ENCODE assay signal across 12 cellular contexts in genomic region chr5:124061663-124062062, GRCh38.
DNase-seq lines count a peak whose midpoint lies in the region; ATAC-seq and TF ChIP-seq lines count a peak whose summit lies in the region.
"Had no signal": no experiment of that assay in that cellular context is flagged by ENCODE, and none has a peak within 500 bp of the region (broad histone marks: within the 10 kb centered on the region; RNA-seq: fewer than 3 reads in every experiment).

No MANE protein-coding gene starts in this region.

- H3K4me1 ChIP-seq in ovary (ENCODE audit: insufficient read depth) = peaks cover 5% of the 10 kb centered on the region

- H3K4me1 Mint-ChIP-seq in CD14-positive monocyte = peaks cover 18% of the 10 kb centered on the region

- no peak for TF ChIP-seq POLR2A in ovary (IDR thresholded peaks at IDR 0.05)

- no peak overlapping the region for H3K4me3 Mint-ChIP-seq in CD14-positive monocyte
- H3K4me3 Mint-ChIP-seq: activated naive CD4-positive, alpha-beta T cell treated with anti-CD3 and anti-CD28 coated beads for 36 hours had no signal

- 44 to 72% (median 55%) methylated on average over 1 of the region's 1 CpG for WGBS in ovary, 3 donors

- no peak overlapping the region for H3K27ac ChIP-seq in ovary
- H3K27ac ChIP-seq: SK-N-MC had no signal

- H3K27me3 Mint-ChIP-seq in CD14-positive monocyte (ENCODE audit: low read depth in 3 of 3) = peaks cover 0 to 3% (median 2%) of the 10 kb centered on the region in 3 donors

- TF ChIP-seq CTCF in astrocyte of the cerebellum (IDR thresholded peaks at IDR 0.05; ENCODE audit: low read depth, low read length, missing control alignments) = no peak
- TF ChIP-seq CTCF in ovary (IDR thresholded peaks at IDR 0.05) = no peak
- TF ChIP-seq CTCF in CD14-positive monocyte (IDR thresholded peaks at IDR 0.05) = no peak

- no peak for ATAC-seq in HG02884 (IDR thresholded peaks at IDR 0.05; ENCODE audit: unreplicated experiment)

- H3K27ac Mint-ChIP-seq in CD14-positive monocyte = no peak overlapping the region
- H3K27ac Mint-ChIP-seq: activated naive CD4-positive, alpha-beta T cell treated with anti-CD3 and anti-CD28 coated beads for 36 hours had no signal

- H3K4me3 ChIP-seq in astrocyte of the cerebellum (ENCODE audit: low read depth, low read length) (no peak overlapping the region), ovary (no peak overlapping the region)
- H3K4me3 ChIP-seq: SK-N-MC had no signal

- in situ Hi-C loops in astrocyte of the cerebellum (cut with HindIII; ENCODE audit: low sequenced_read_pairs) = no loop called here

- no peaks in the 10 kb centered on the region for H3K9me3 ChIP-seq in ovary

- intact Hi-C loops in ovary (cut with DNase I) = no loop called here
- intact Hi-C loops in CD14-positive monocyte (cut with micrococcal nuclease) = no loop called here

- no peaks in the 10 kb centered on the region for H3K27me3 ChIP-seq in ovary

- H3K9me3 Mint-ChIP-seq in CD14-positive monocyte = peaks cover 0 to 6% (median 3%) of the 10 kb centered on the region in 7 donors

- H3K36me3 ChIP-seq in ovary = no peaks in the 10 kb centered on the region

- no peaks in the 10 kb centered on the region for H3K36me3 Mint-ChIP-seq in CD14-positive monocyte

- DNase-seq in DMS79 treated with DMSO at 0.1 percent for 48 hours (lab: John Stamatoyannopoulos, UW) = peak; percentile 74
- DNase-seq in NCI-H2029 treated with DMSO at 0.1 percent for 48 hours (lab: John Stamatoyannopoulos, UW) = peak; percentile 98
- DNase-seq in astrocyte of the cerebellum (ENCODE audit: low read depth) = peak; percentile 77
- DNase-seq in ovary = peak in 3 of 5 donors; percentile 14 to 55 (median 23)
- no peak for DNase-seq in CD14-positive monocyte (ENCODE audit: low spot score)
- no peak for DNase-seq in SK-N-DZ (ENCODE audit: low spot score)
- DNase-seq in CD1c-positive myeloid dendritic cell (ENCODE audit: extremely low spot score) = no peak
- DNase-seq: activated naive CD4-positive, alpha-beta T cell treated with anti-CD3 and anti-CD28 coated beads for 36 hours; C1 segment of cervical spinal cord; NCI-H2227 treated with DMSO at 0.1 percent for 48 hours had no signal

- no peak for TF ChIP-seq EP300 in ovary (IDR thresholded peaks at IDR 0.05)

Comparison
In these comparisons a context has a peak if more than half of its experiments do, and no peak if none do; other contexts are left out.
1. DNase-seq: peak in DMS79 treated with DMSO at 0.1 percent for 48 hours (single experiment), NCI-H2029 treated with DMSO at 0.1 percent for 48 hours (single experiment), astrocyte of the cerebellum (single experiment) and ovary (3 of 5); none in CD14-positive monocyte (single experiment), SK-N-DZ (single experiment) and CD1c-positive myeloid dendritic cell (single experiment).